7 cellular contexts compared by ENCODE assay signal in genomic region chr6:56109149-56109548, GRCh38.
"Had no signal": no experiment of that assay in that cellular context is flagged by ENCODE, and none has a peak within 500 bp of the region (broad histone marks: within the 10 kb centered on the region; RNA-seq: fewer than 3 reads in every experiment).

No MANE protein-coding gene starts in this region.

- H3K4me3 ChIP-seq: GM12878 had no signal

- FAIRE-seq: GM12878, GM12891, GM12892, GM18507, GM19239 had no signal

- DNase-seq: GDM1, GF-D8 had no signal
